ENCODE assay signal across 1 cellular context in the genomic region with DNA sequence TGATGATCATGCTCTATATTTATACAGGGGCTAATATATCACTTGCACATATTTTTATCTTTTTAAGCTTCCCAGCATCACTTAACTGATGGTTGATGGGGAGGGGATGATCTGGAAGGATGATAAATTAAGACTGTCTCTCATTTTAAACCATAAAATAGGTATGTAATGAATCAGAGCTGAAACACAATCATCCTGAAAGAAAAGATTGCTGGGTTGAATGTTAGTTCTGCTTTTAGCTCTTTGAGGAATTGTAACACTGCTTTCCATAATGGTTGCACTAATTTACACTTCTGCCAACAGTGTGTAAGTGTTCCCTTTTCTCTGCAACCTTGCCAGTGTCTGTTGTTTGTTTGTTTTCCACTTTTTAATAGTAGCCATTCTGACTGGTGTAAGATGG.
TF ChIP-seq lines count a peak whose summit lies in the region.

No MANE protein-coding gene starts in this region.

TF ChIP-seq in HepG2, 621 proteins besides CTCF, POLR2A, EP300 and RAD21 (continued from another document):
- no peak for TF ChIP-seq BRCA1 (CRISPR knock-in tag; IDR thresholded peaks at IDR 0.05)
- no peak for TF ChIP-seq ZNF768 (CRISPR knock-in tag; IDR thresholded peaks at IDR 0.05)
- TF ChIP-seq ZNF569 (CRISPR knock-in tag; IDR thresholded peaks at IDR 0.05; ENCODE audit: borderline replicate concordance), result no peak
- no peak for TF ChIP-seq ZMYM3 (CRISPR knock-in tag; IDR thresholded peaks at IDR 0.05)
- TF ChIP-seq NONO (IDR thresholded peaks at IDR 0.05), result no peak
- TF ChIP-seq NONO (CRISPR knock-in tag; conservative IDR thresholded peaks at IDR 0.05), result no peak
